Comparison of ENCODE assay signal across 29 cellular contexts in the genomic region with DNA sequence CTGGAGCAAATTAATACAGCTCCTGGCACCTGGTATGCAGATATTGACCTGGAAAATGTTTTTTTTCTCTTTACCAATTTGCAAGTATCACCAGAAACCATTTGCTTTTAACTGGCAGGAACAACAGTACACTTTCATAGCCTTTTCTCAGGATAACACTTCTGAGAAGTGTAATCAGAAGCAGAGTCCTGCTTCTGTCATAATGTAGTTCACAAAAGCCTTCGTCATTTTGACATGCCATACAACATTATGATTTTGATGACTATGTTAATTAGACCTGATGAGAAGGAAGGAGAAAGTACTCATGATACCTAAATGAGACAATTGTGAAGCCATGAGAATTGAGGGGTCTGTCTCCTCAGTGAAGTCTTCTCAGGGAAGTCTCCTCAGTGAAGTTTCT. TPM values are rescaled to one million over a fixed set of nuclear protein-coding genes. Genes with fewer than 3 reads are reported as not detected.
DNase-seq lines count a peak whose midpoint lies in the region; ATAC-seq, FAIRE-seq and TF ChIP-seq lines count a peak whose summit lies in the region.
"Had no signal": no experiment of that assay in that cellular context is flagged by ENCODE, and none has a peak within 500 bp of the region (broad histone marks: within the 10 kb centered on the region; RNA-seq: fewer than 3 reads in every experiment).

No MANE protein-coding gene starts in this region.

- H3K27ac ChIP-seq in A549 (no peak overlapping the region), HEK293 (ENCODE audit: extremely low read depth, low read depth, low read length) (no peak overlapping the region), H1 (ENCODE audit: low read depth, low read length) (no peak overlapping the region), suprapubic skin (no peak overlapping the region)
- H3K27ac ChIP-seq: BLaER1 had no signal

- no peak for TF ChIP-seq RAD21 in A549 (conservative IDR thresholded peaks at IDR 0.05 in 1 of 2, IDR thresholded peaks at IDR 0.05 in 1 of 2)
- TF ChIP-seq RAD21 in H1 (IDR thresholded peaks at IDR 0.05 in 1 of 2, conservative IDR thresholded peaks at IDR 0.05 in 1 of 2; ENCODE audit: low read depth in 2 of 2, low read length in 2 of 2): no peak

- ATAC-seq in A549 (no peak), esophagus mucosa (no peak), HG03439 (IDR thresholded peaks at IDR 0.05; ENCODE audit: unreplicated experiment) (no peak)
- ATAC-seq: GM12878 had no signal

- no peak overlapping the region for H3K9ac ChIP-seq in H1 (replicated peaks in 1 of 4; ENCODE audit: extremely low read depth in 1 of 4, low read depth in 3 of 4, low read length in 3 of 4)
- H3K9ac ChIP-seq: BLaER1 had no signal

- H2BK20ac ChIP-seq in H1 (ENCODE audit: low read length): no peak overlapping the region

- H3K14ac ChIP-seq in H1 (ENCODE audit: insufficient read length): no peak overlapping the region

- no peak overlapping the region for H2BK12ac ChIP-seq in H1 (ENCODE audit: low read depth, low read length)

- no peaks in the 10 kb centered on the region for H3K79me1 ChIP-seq in H1 (ENCODE audit: low read depth, low read length)

- H2AK5ac ChIP-seq in H1 (ENCODE audit: low read depth, low read length): no peak overlapping the region

- no peak overlapping the region for H3K4me2 ChIP-seq in A549
- no peak overlapping the region for H3K4me2 ChIP-seq in H1 (ENCODE audit: insufficient read depth in 1 of 2, low read depth in 2 of 2, low read length in 2 of 2)
- H3K4me2 ChIP-seq: BLaER1 had no signal

- no peak overlapping the region for H2BK120ac ChIP-seq in H1 (replicated peaks; ENCODE audit: low read depth, low read length)

- H2BK15ac ChIP-seq in H1 (ENCODE audit: low read length): no peak overlapping the region

- TF ChIP-seq EP300 in A549 (IDR thresholded peaks at IDR 0.05) (no peak), H1 (IDR thresholded peaks at IDR 0.05; ENCODE audit: borderline replicate concordance in 1 of 2, low read depth in 2 of 2, low read length in 2 of 2) (no peak), suprapubic skin (IDR thresholded peaks at IDR 0.05) (no peak)

- no peak for FAIRE-seq in A549 (lab: Jason Lieb, UNC)
- no peak for FAIRE-seq in H1 (lab: Jason Lieb, UNC)
- FAIRE-seq: A204.1, GM12878, GM12892, GM18507 had no signal

- no peaks in the 10 kb centered on the region for H3K79me2 ChIP-seq in H1 (ENCODE audit: control insufficient read depth in 1 of 2, insufficient read depth in 2 of 2, low read length in 2 of 2)

- H3K27me3 ChIP-seq in H1 (replicated peaks in 1 of 4; ENCODE audit: control insufficient read depth in 3 of 4, extremely low read depth in 1 of 4, insufficient read depth in 3 of 4, low read length in 3 of 4) (no peaks in the 10 kb centered on the region), suprapubic skin (no peaks in the 10 kb centered on the region)
- H3K27me3 ChIP-seq: BE2C, BLaER1 had no signal

- H3K36me3 ChIP-seq in HEK293 (ENCODE audit: control insufficient read depth in 2 of 2, insufficient read depth in 1 of 2, low read length in 2 of 2): no peaks in the 10 kb centered on the region
- no peaks in the 10 kb centered on the region for H3K36me3 ChIP-seq in H1 (ENCODE audit: control insufficient read depth in 2 of 4, insufficient read depth in 4 of 4, low read length in 3 of 4)
- no peaks in the 10 kb centered on the region for H3K36me3 ChIP-seq in suprapubic skin
- H3K36me3 ChIP-seq: BE2C, BLaER1 had no signal

- TF ChIP-seq CTCF in A549 (IDR thresholded peaks at IDR 0.05): no peak
- no peak for TF ChIP-seq CTCF in HEK293 (tag by site-specific recombination; IDR thresholded peaks at IDR 0.05)
- no peak for TF ChIP-seq CTCF in H1 (IDR thresholded peaks at IDR 0.05; ENCODE audit: control extremely low read depth in 1 of 3, insufficient read depth in 1 of 3, low read depth in 1 of 3, low read length in 3 of 3)
- TF ChIP-seq CTCF in suprapubic skin (IDR thresholded peaks at IDR 0.05): no peak

- H4K5ac ChIP-seq in H1 (ENCODE audit: insufficient read length, low read depth, low read length): no peak overlapping the region

- POLR2A ChIA-PET in A549 (lab: Yijun Ruan, JAX) (no interaction called here), HEK293 (lab: Yijun Ruan, JAX) (no interaction called here), H1 (lab: Charles Lee; ENCODE audit: partially characterized antibody) (no interaction called here)

- no peak overlapping the region for H3K4ac ChIP-seq in H1 (replicated peaks; ENCODE audit: insufficient read length, low read depth, low read length)

- no peak overlapping the region for H3K4me3 ChIP-seq in A549
- H3K4me3 ChIP-seq in HEK293 (ENCODE audit: low read depth, low read length): no peak overlapping the region
- H3K4me3 ChIP-seq in H1 (ENCODE audit: extremely low read depth in 1 of 4, insufficient read depth in 2 of 4, low read depth in 3 of 4, low read length in 4 of 4): no peak overlapping the region
- no peak overlapping the region for H3K4me3 ChIP-seq in suprapubic skin
- H3K4me3 ChIP-seq: BLaER1, GM12878 had no signal

- CTCF ChIA-PET in A549 (lab: Yijun Ruan, JAX) (no interaction called here), HEK293 (lab: Yijun Ruan, JAX) (no interaction called here), H1 (lab: Charles Lee; ENCODE audit: partially characterized antibody) (interaction anchor here (1.4 to 2.0 kb wide), 2 partner anchors 18 to 19 kb away, joined by 5 to 6 read pairs; no protein-coding TSS in a partner anchor)

- no peak overlapping the region for H4K8ac ChIP-seq in H1 (ENCODE audit: extremely low read depth, insufficient read depth, low read length)

- no peak overlapping the region for H3K23ac ChIP-seq in H1 (ENCODE audit: insufficient read length)

- no peak overlapping the region for H2BK5ac ChIP-seq in H1 (ENCODE audit: low read depth, low read length)

- H3K56ac ChIP-seq in H1 (replicated peaks; ENCODE audit: insufficient read length, low read depth, low read length): no peak overlapping the region

- peak overlapping the region; percentile 71; the same call in 1 of the 2 replicates for H2AFZ ChIP-seq in H1 (ENCODE audit: low read length)

- no peaks in the 10 kb centered on the region for H4K20me1 ChIP-seq in H1 (replicated peaks in 1 of 2; ENCODE audit: control insufficient read depth in 1 of 2, insufficient read depth in 2 of 2, low read length in 2 of 2)
- H4K20me1 ChIP-seq: BLaER1 had no signal

- H3K23me2 ChIP-seq in H1 (ENCODE audit: low read depth, low read length): 0 out of 2 replicates have a peak, but pooled peaks cover 1% of the 10 kb centered on the region

- WGBS in A549 (ENCODE audit: missing lambda C conversion rate): 52% methylated on average over 1 of the region's 1 CpG
- WGBS in H1 (ENCODE audit: extremely low coverage in 1 of 2, insufficient coverage in 1 of 2, insufficient read length in 1 of 2, insufficient replicate concordance in 2 of 2, low coverage in 1 of 2, low lambda C conversion rate in 2 of 2, missing lambda C conversion rate in 1 of 2), 2 experiments: 85% methylated on average over 1 of the region's 1 CpG; no CpG with 5 or more reads in 1 of the 2 experiments
- 89% methylated on average over 1 of the region's 1 CpG for WGBS in suprapubic skin

- no peaks in the 10 kb centered on the region for H3K9me3 ChIP-seq in A549
- H3K9me3 ChIP-seq in HEK293 (ENCODE audit: control insufficient read depth, insufficient read depth, low read depth, low read length): no peaks in the 10 kb centered on the region
- no peaks in the 10 kb centered on the region for H3K9me3 ChIP-seq in H1 (ENCODE audit: insufficient read depth in 2 of 2, low read depth in 1 of 2, low read length in 1 of 2)
- no peaks in the 10 kb centered on the region for H3K9me3 ChIP-seq in suprapubic skin
- H3K9me3 ChIP-seq: BE2C, BLaER1 had no signal

- TF ChIP-seq POLR2A in A549 (IDR thresholded peaks at IDR 0.05; ENCODE audit: low read length) (no peak), H1 (IDR thresholded peaks at IDR 0.05; ENCODE audit: control extremely low read depth in 1 of 2, low read depth in 2 of 2, low read length in 2 of 2) (no peak), suprapubic skin (IDR thresholded peaks at IDR 0.05) (no peak)

- DNase-seq in A549 (ENCODE audit: low read depth in 1 of 2, low spot score in 1 of 2) (no peak), H1 (ENCODE audit: low read depth in 1 of 2, low spot score in 2 of 2) (no peak), suprapubic skin (ENCODE audit: low spot score in 2 of 2) (no peak)
- DNase-seq: 8988T; BE2C; C1 segment of cervical spinal cord; CD4-positive, alpha-beta memory T cell; CD4-positive, CD25-positive, alpha-beta regulatory T cell; CD8-positive, alpha-beta memory T cell; COR-L47; DMS 273 treated with DMSO at 0.1 percent for 48 hours; DMS153; DMS53; DMS79; DND-41; EL; GDM1 had no signal

- H3K4me1 ChIP-seq in A549 (no peaks in the 10 kb centered on the region), HEK293 (ENCODE audit: control insufficient read depth, insufficient read depth, low read length) (no peaks in the 10 kb centered on the region), H1 (replicated peaks in 1 of 4; ENCODE audit: control insufficient read depth in 3 of 4, insufficient read depth in 4 of 4, low read length in 3 of 4) (no peaks in the 10 kb centered on the region), suprapubic skin (no peaks in the 10 kb centered on the region)
- H3K4me1 ChIP-seq: BE2C had no signal

- no peak overlapping the region for H3K18ac ChIP-seq in H1 (ENCODE audit: extremely low read depth, low read length)

- no peak overlapping the region for H4K91ac ChIP-seq in H1 (replicated peaks; ENCODE audit: insufficient read length, low read length)

TF ChIP-seq in A549, 52 proteins besides CTCF, POLR2A, EP300 and RAD21 (continues in another document):
- TF ChIP-seq JUNB (IDR thresholded peaks at IDR 0.05): no peak

TF ChIP-seq in HEK293, 187 proteins besides CTCF, POLR2A, EP300 and RAD21 (continues in another document):
- TF ChIP-seq ZNF157 (tag by site-specific recombination; IDR thresholded peaks at IDR 0.05): peak; percentile 81

TF ChIP-seq in H1, 55 proteins besides CTCF, POLR2A, EP300 and RAD21 (continues in another document):
- TF ChIP-seq KDM4A (IDR thresholded peaks at IDR 0.05; ENCODE audit: low read depth, low read length, severe bottlenecking): no peak

RNA-seq across cellular contexts. Expression of a gene that starts 41.1 kb away (rescaled TPM):
- polyA plus RNA-seq in A549 (2011; rRNA removed) (not detected in 2 replicates), A549 (2017; fragmentation: RNase III; extraction: RNeasy Plus Mini Kit Qiagen cat#74134 plus additional on column Dnase treatment) (not detected in 3 replicates), H1 (2011; rRNA removed) (not detected in 2 replicates)
- polyA plus RNA-seq in A549 (2012; cell fraction: cytosol; rRNA removed): not detected in 2 replicates
- not detected in 2 replicates for polyA plus RNA-seq in A549 (2012; cell fraction: nucleus; rRNA removed)
- polyA minus RNA-seq in A549 (2011; rRNA and poly(A)+ RNA removed): not detected in 2 replicates
- total RNA-seq in H1 (2021; fragmentation: NEBNext Ultra II Directional; extraction: Animal tissue kit (Norgen Biotek cat#: 25700)): not detected in 2 replicates
- not detected for polyA plus RNA-seq in H1 (2011; cell fraction: cytosol; rRNA removed)
- not detected for polyA plus RNA-seq in H1 (2011; cell fraction: nucleus; rRNA removed)
- not detected in 4 replicates for polyA plus RNA-seq in H1 (2012, experiment 1 of 2)
- not detected for polyA plus RNA-seq in H1 (2012, experiment 2 of 2)
- not detected for polyA plus RNA-seq in H1 (2013, experiment 1 of 2)
- polyA plus RNA-seq in H1 (2013, experiment 2 of 2): not detected
- not detected in 2 replicates for polyA minus RNA-seq in H1 (2011; rRNA and poly(A)+ RNA removed)
- not detected for polyA minus RNA-seq in H1 (2011; cell fraction: cytosol; rRNA and poly(A)+ RNA removed)
- polyA minus RNA-seq in H1 (2011; cell fraction: nucleus; rRNA and poly(A)+ RNA removed): not detected
- total RNA-seq in suprapubic skin (not detected), esophagus mucosa (not detected)
- total RNA-seq: CD4-positive, alpha-beta memory T cell; CD4-positive, CD25-positive, alpha-beta regulatory T cell; CD8-positive, alpha-beta memory T cell; Daoy; G401; GM12878 had no signal
- polyA plus RNA-seq: AG04450; CD14-positive monocyte; CD4-positive, alpha-beta memory T cell; CD4-positive, CD25-positive, alpha-beta regulatory T cell; CD8-positive, alpha-beta memory T cell; GM12878 had no signal
